In genomic region chr1:248858096-248858890, GRCh38 we compare ENCODE assay signal across 7 cellular contexts. TPM values are rescaled to one million over a fixed set of nuclear protein-coding genes. Genes with fewer than 3 reads are reported as not detected.
A peak's percentile ranks its signal among the peaks of the same experiment; 100 is the strongest.
DNase-seq lines count a peak whose midpoint lies in the region; ATAC-seq, FAIRE-seq and TF ChIP-seq lines count a peak whose summit lies in the region.

No MANE protein-coding gene starts in this region.

- no peaks in the 10 kb centered on the region for H3K9me2 ChIP-seq in PC-9 (ENCODE audit: insufficient read depth)

- H3K36me3 Mint-ChIP-seq in astrocyte (ENCODE audit: low read depth, unreplicated experiment): peaks cover 13% of the 10 kb centered on the region

- no peak for FAIRE-seq in astrocyte (lab: Jason Lieb, UNC)

- H2AFZ ChIP-seq in PC-9: peak overlapping the region; percentile 93
- peak overlapping the region; percentile 79 for H2AFZ ChIP-seq in astrocyte (ENCODE audit: low read depth, low read length)

- H4K20me1 ChIP-seq in PC-9 (ENCODE audit: insufficient read depth): no peaks in the 10 kb centered on the region
- H4K20me1 ChIP-seq in astrocyte (ENCODE audit: insufficient read depth, low read length): peaks cover 7% of the 10 kb centered on the region

- DNase-seq in GM04504 (ENCODE audit: low read depth) (peak; percentile 46), HS-27A (ENCODE audit: low read depth) (peak; percentile 26), PC-9 (peak; percentile 53 to 76), astrocyte (ENCODE audit: low read depth) (peak; percentile 45), sciatic nerve (ENCODE audit: low spot score) (peak; percentile 78)

- H3K9ac ChIP-seq in astrocyte (ENCODE audit: low read length): peak overlapping the region; percentile 80

- H3K36me3 ChIP-seq in PC-9 (ENCODE audit: low read depth) (no peaks in the 10 kb centered on the region; the same call in 1 of the 2 replicates), astrocyte (ENCODE audit: insufficient read depth, low read length) (no peaks in the 10 kb centered on the region)

- peak overlapping the region; percentile 94 for H3K4me2 ChIP-seq in PC-9
- peak overlapping the region; percentile 91 for H3K4me2 ChIP-seq in astrocyte (ENCODE audit: low read length)

- peaks cover 23% of the 10 kb centered on the region for H3K79me2 ChIP-seq in PC-9 (ENCODE audit: low read depth)
- peaks cover 14% of the 10 kb centered on the region for H3K79me2 ChIP-seq in astrocyte (ENCODE audit: insufficient read depth, low read length)

- ATAC-seq in GM21423 (IDR thresholded peaks at IDR 0.05; ENCODE audit: unreplicated experiment): peak; percentile 36
- peak; percentile 69 for ATAC-seq in sciatic nerve

- H3K4me3 Mint-ChIP-seq in astrocyte (ENCODE audit: unreplicated experiment): peak overlapping the region; percentile 88

- H3F3A ChIP-seq in PC-9 (ENCODE audit: insufficient read depth, low read depth): peaks cover 4% of the 10 kb centered on the region; the same call in 1 of the 2 replicates

- BruUV-seq in PC-9 (replicated peaks; lab: Mats Ljungman, UMichigan): TSS peak; percentile 54

- H3K9me3 ChIP-seq in PC-9 (ENCODE audit: insufficient read depth, low read depth): no peaks in the 10 kb centered on the region
- H3K9me3 ChIP-seq in astrocyte (ENCODE audit: insufficient read depth, low read depth, low read length): no peaks in the 10 kb centered on the region

- peak overlapping the region; percentile 72 for H3K27ac ChIP-seq in PC-9
- H3K27ac ChIP-seq in astrocyte (ENCODE audit: low read depth, low read length): no peak overlapping the region

- peaks cover 7% of the 10 kb centered on the region for H3K27me3 Mint-ChIP-seq in astrocyte (ENCODE audit: low read depth, unreplicated experiment)

- peaks cover 10% of the 10 kb centered on the region for H3K4me1 Mint-ChIP-seq in astrocyte (ENCODE audit: low read depth, unreplicated experiment)

- CTCF ChIA-PET in PC-9 (lab: Charles Lee): interaction anchor here (1.4 kb wide), 1 partner anchor 19 kb away, joined by 17 read pairs; no protein-coding TSS in a partner anchor

- no peaks in the 10 kb centered on the region for H3K9me3 Mint-ChIP-seq in astrocyte (ENCODE audit: unreplicated experiment)

- intact Hi-C loops in PC-9 (cut with micrococcal nuclease; ENCODE audit: unreplicated experiment) (loop anchor here (1.0 kb wide), 2 partner anchors 20 to 32 kb away; partner anchors contain the start of gene ZNF672), sciatic nerve (cut with DNase I) (no loop called here)

- H3K27me3 ChIP-seq in PC-9 (ENCODE audit: insufficient read depth, low read depth): no peaks in the 10 kb centered on the region
- no peaks in the 10 kb centered on the region for H3K27me3 ChIP-seq in astrocyte (ENCODE audit: insufficient read depth, low read length)

- H3K4me3 ChIP-seq in PC-9 (peak overlapping the region; percentile 75), astrocyte (ENCODE audit: insufficient read depth, low read depth, low read length) (peak overlapping the region; percentile 55), iPS-11a (ENCODE audit: low read depth, low read length) (peak overlapping the region; percentile 67)

- H3K4me1 ChIP-seq in PC-9 (replicated peaks; ENCODE audit: insufficient read depth) (peaks cover 16% of the 10 kb centered on the region), astrocyte (ENCODE audit: insufficient read depth, low read length) (peaks cover 23% of the 10 kb centered on the region)

- peak; percentile 55 for TF ChIP-seq CTCF in PC-9 (conservative IDR thresholded peaks at IDR 0.05)
- no peak for TF ChIP-seq CTCF in astrocyte (IDR thresholded peaks at IDR 0.05; ENCODE audit: insufficient read depth, low read depth, low read length)

- POLR2A ChIA-PET in PC-9 (lab: Charles Lee; ENCODE audit: unreplicated experiment): interaction anchor here (0.5 to 1.0 kb wide), 3 partner anchors 19 to 49 kb away, joined by 3 to 9 read pairs (median 6); partner anchors contain the start of gene SH3BP5L

- peak overlapping the region; percentile 92 for H3K27ac Mint-ChIP-seq in astrocyte (ENCODE audit: unreplicated experiment)

RNA-seq across cellular contexts. Expression of gene ZNF692, which starts 0.6 kb away (rescaled TPM):
- total RNA-seq in PC-9 (2021): 46.6 and 51.7 TPM in 2 replicates
- total RNA-seq in astrocyte: 39.0 and 41.4 TPM in 2 replicates
- total RNA-seq in sciatic nerve: 46.4 TPM

RNA-seq across cellular contexts. Expression of gene ZNF672, which starts 20.3 kb away (rescaled TPM):
- total RNA-seq in PC-9 (2021) (24.7 and 27.6 TPM in 2 replicates), astrocyte (16.2 and 20.6 TPM in 2 replicates), sciatic nerve (27.6 TPM)

RNA-seq across cellular contexts. Expression of gene SH3BP5L, which starts 32.6 kb away (rescaled TPM):
- total RNA-seq in PC-9 (2021) (24.6 and 25.6 TPM in 2 replicates), astrocyte (34.9 and 37.7 TPM in 2 replicates), sciatic nerve (19.7 TPM)

RNA-seq across cellular contexts. Expression of gene PGBD2, which starts 47.7 kb away (rescaled TPM):
- total RNA-seq in PC-9 (2021) (5.3 and 5.6 TPM in 2 replicates), astrocyte (6.2 and 7.6 TPM in 2 replicates), sciatic nerve (10.0 TPM)

Comparison
In these comparisons a context has a peak if more than half of its experiments do, and no peak if none do; other contexts are left out.
1. DNase-seq: peak in every context shown above with its lines; median percentile 78 in sciatic nerve; 64 in PC-9; 46 in GM04504; 45 in astrocyte; 26 in HS-27A.